In genomic region chr10:58857251-58857650, GRCh38 we compare ENCODE assay signal across 18 cellular contexts.
A peak's percentile ranks its signal among the peaks of the same experiment; 100 is the strongest.
DNase-seq lines count a peak whose midpoint lies in the region; ATAC-seq and TF ChIP-seq lines count a peak whose summit lies in the region.
"Had no signal": no experiment of that assay in that cellular context is flagged by ENCODE, and none has a peak within 500 bp of the region (broad histone marks: within the 10 kb centered on the region; RNA-seq: fewer than 3 reads in every experiment).

No MANE protein-coding gene starts in this region.

- 71% methylated on average over 2 of the region's 2 CpGs for WGBS in esophagus muscularis mucosa
- 39 to 60% (median 39%) methylated on average over 2 of the region's 2 CpGs for WGBS in psoas muscle, 3 donors

- BruUV-seq in Caco-2 (replicated peaks; lab: Mats Ljungman, UMichigan): no TSS peak
- no TSS peak for BruUV-seq in Panc1 (replicated peaks; lab: Mats Ljungman, UMichigan)

- H3K4me3 Mint-ChIP-seq in Caco-2 (ENCODE audit: unreplicated experiment): no peak overlapping the region
- H3K4me3 Mint-ChIP-seq in activated CD8-positive, alpha-beta T cell treated with anti-CD3 and anti-CD28 coated beads, Interleukin-2, amount 10 ng/mL, durations not matched to agents 7 days and 5 days: no peak overlapping the region
- H3K4me3 Mint-ChIP-seq in activated naive CD4-positive, alpha-beta T cell treated with anti-CD3 and anti-CD28 coated beads for 36 hours: no peak overlapping the region
- H3K4me3 Mint-ChIP-seq: stimulated activated naive CD8-positive, alpha-beta T cell treated with anti-CD3 and anti-CD28 coated beads, Interleukin-15, amount 100 ng/mL, for 72 hours had no signal

- no peak for TF ChIP-seq POLR2A in esophagus muscularis mucosa (IDR thresholded peaks at IDR 0.05; ENCODE audit: low read depth)

- H3K4me3 ChIP-seq in Caco-2 (ENCODE audit: low read depth, low read length): no peak overlapping the region
- H3K4me3 ChIP-seq in Panc1 (ENCODE audit: low read depth in 2 of 2, low read length in 2 of 2): no peak overlapping the region
- H3K4me3 ChIP-seq in esophagus muscularis mucosa: no peak overlapping the region
- H3K4me3 ChIP-seq in psoas muscle: no peak overlapping the region
- H3K4me3 ChIP-seq: colonic mucosa, GM12878, uterus had no signal

- H3K9me3 ChIP-seq in Caco-2 (no peaks in the 10 kb centered on the region), Panc1 (ENCODE audit: control insufficient read depth, insufficient read depth, low read depth, low read length) (peaks cover 4% of the 10 kb centered on the region; the same call in 1 of the 2 replicates), esophagus muscularis mucosa (peaks cover 0 to 6% (median 3%) of the 10 kb centered on the region in 4 donors), psoas muscle (peaks cover 9% of the 10 kb centered on the region)
- H3K9me3 ChIP-seq: colonic mucosa, neutrophil, uterus had no signal

- H3K36me3 ChIP-seq in Caco-2 (ENCODE audit: control insufficient read depth, insufficient read depth, low read length): no peaks in the 10 kb centered on the region
- H3K36me3 ChIP-seq in Panc1 (ENCODE audit: control insufficient read depth, insufficient read depth, low read length): no peaks in the 10 kb centered on the region
- no peaks in the 10 kb centered on the region for H3K36me3 ChIP-seq in esophagus muscularis mucosa
- no peaks in the 10 kb centered on the region for H3K36me3 ChIP-seq in psoas muscle (ENCODE audit: insufficient read depth in 1 of 2, low read depth in 1 of 2)
- H3K36me3 ChIP-seq: colonic mucosa, neutrophil, uterus had no signal

- peaks cover 12% of the 10 kb centered on the region for H3K4me1 Mint-ChIP-seq in Caco-2 (ENCODE audit: low read depth, unreplicated experiment)
- H3K4me1 Mint-ChIP-seq in activated CD8-positive, alpha-beta T cell treated with anti-CD3 and anti-CD28 coated beads, Interleukin-2, amount 10 ng/mL, durations not matched to agents 7 days and 5 days (ENCODE audit: low read depth): no peaks in the 10 kb centered on the region
- no peaks in the 10 kb centered on the region for H3K4me1 Mint-ChIP-seq in activated naive CD4-positive, alpha-beta T cell treated with anti-CD3 and anti-CD28 coated beads for 36 hours (ENCODE audit: low read depth)
- H3K4me1 Mint-ChIP-seq: stimulated activated naive CD8-positive, alpha-beta T cell treated with anti-CD3 and anti-CD28 coated beads, Interleukin-15, amount 100 ng/mL, for 72 hours had no signal

- in situ Hi-C loops in Panc1 (cut with HindIII; ENCODE audit: low pct_unique_long_range_greater_than_20kb, low sequenced_read_pairs): no loop called here

- peaks cover 21% of the 10 kb centered on the region for H3K4me1 ChIP-seq in Caco-2
- H3K4me1 ChIP-seq in Panc1 (ENCODE audit: control insufficient read depth, insufficient read depth, low read length): peaks cover 9% of the 10 kb centered on the region
- H3K4me1 ChIP-seq in esophagus muscularis mucosa: peaks cover 0 to 12% (median 6%) of the 10 kb centered on the region in 4 donors
- peaks cover 17% of the 10 kb centered on the region for H3K4me1 ChIP-seq in psoas muscle
- H3K4me1 ChIP-seq: colonic mucosa, uterus had no signal

- H3K36me3 Mint-ChIP-seq in Caco-2 (ENCODE audit: insufficient read depth, unreplicated experiment): no peaks in the 10 kb centered on the region
- H3K36me3 Mint-ChIP-seq in activated CD8-positive, alpha-beta T cell treated with anti-CD3 and anti-CD28 coated beads, Interleukin-2, amount 10 ng/mL, durations not matched to agents 7 days and 5 days (ENCODE audit: low read depth): no peaks in the 10 kb centered on the region
- H3K36me3 Mint-ChIP-seq in activated naive CD4-positive, alpha-beta T cell treated with anti-CD3 and anti-CD28 coated beads for 36 hours (ENCODE audit: low read depth): no peaks in the 10 kb centered on the region

- DNase-seq in Caco-2 (no peak), Panc1 (ENCODE audit: low read depth, low spot score) (no peak), esophagus muscularis mucosa (ENCODE audit: extremely low spot score) (peak; percentile 57), psoas muscle (no peak), HuH-7.5 (ENCODE audit: low spot score) (no peak)
- DNase-seq in activated CD8-positive, alpha-beta T cell treated with anti-CD3 and anti-CD28 coated beads, Interleukin-2, amount 10 ng/mL, durations not matched to agents 7 days and 5 days: no peak
- no peak for DNase-seq in activated naive CD4-positive, alpha-beta T cell treated with anti-CD3 and anti-CD28 coated beads for 36 hours
- DNase-seq: activated gamma-delta T cell treated with Interleukin-2 at 50 U/mL for 16 hours; AML-193; colonic mucosa; left colon; NCI-H1417 treated with DMSO at 0.1 percent for 48 hours; NCI-H2227 treated with DMSO at 0.1 percent for 48 hours; stimulated activated naive CD8-positive, alpha-beta T cell treated with anti-CD3 and anti-CD28 coated beads, Interleukin-15, amount 100 ng/mL, for 72 hours; uterus had no signal

- ATAC-seq in Panc1 (peak; percentile 50), psoas muscle (no peak), GM21825 (IDR thresholded peaks at IDR 0.05; ENCODE audit: unreplicated experiment) (no peak)
- ATAC-seq in activated CD8-positive, alpha-beta T cell treated with anti-CD3 and anti-CD28 coated beads, Interleukin-2, amount 10 ng/mL, durations not matched to agents 7 days and 5 days: no peak
- ATAC-seq: GM12878; left colon; stimulated activated naive CD8-positive, alpha-beta T cell treated with anti-CD3 and anti-CD28 coated beads, Interleukin-15, amount 100 ng/mL, for 72 hours had no signal

- H3K27ac Mint-ChIP-seq in Caco-2 (ENCODE audit: unreplicated experiment): peak overlapping the region; percentile 82
- H3K27ac Mint-ChIP-seq in activated CD8-positive, alpha-beta T cell treated with anti-CD3 and anti-CD28 coated beads, Interleukin-2, amount 10 ng/mL, durations not matched to agents 7 days and 5 days: no peak overlapping the region
- H3K27ac Mint-ChIP-seq in activated naive CD4-positive, alpha-beta T cell treated with anti-CD3 and anti-CD28 coated beads for 36 hours: no peak overlapping the region
- H3K27ac Mint-ChIP-seq: stimulated activated naive CD8-positive, alpha-beta T cell treated with anti-CD3 and anti-CD28 coated beads, Interleukin-15, amount 100 ng/mL, for 72 hours had no signal

- H3K27me3 ChIP-seq in Caco-2 (replicated peaks; ENCODE audit: control insufficient read depth, insufficient read depth, low read length): no peaks in the 10 kb centered on the region
- H3K27me3 ChIP-seq in Panc1 (ENCODE audit: control insufficient read depth, insufficient read depth, low read length): no peaks in the 10 kb centered on the region
- no peaks in the 10 kb centered on the region for H3K27me3 ChIP-seq in esophagus muscularis mucosa
- no peaks in the 10 kb centered on the region for H3K27me3 ChIP-seq in psoas muscle (ENCODE audit: insufficient read depth in 3 of 3, low read length in 2 of 3)
- H3K27me3 ChIP-seq: colonic mucosa, neutrophil, uterus had no signal

- no peaks in the 10 kb centered on the region for H3K27me3 Mint-ChIP-seq in Caco-2 (ENCODE audit: insufficient read depth, unreplicated experiment)
- no peaks in the 10 kb centered on the region for H3K27me3 Mint-ChIP-seq in activated CD8-positive, alpha-beta T cell treated with anti-CD3 and anti-CD28 coated beads, Interleukin-2, amount 10 ng/mL, durations not matched to agents 7 days and 5 days (ENCODE audit: low read depth)
- no peaks in the 10 kb centered on the region for H3K27me3 Mint-ChIP-seq in activated naive CD4-positive, alpha-beta T cell treated with anti-CD3 and anti-CD28 coated beads for 36 hours (ENCODE audit: low read depth)
- H3K27me3 Mint-ChIP-seq: stimulated activated naive CD8-positive, alpha-beta T cell treated with anti-CD3 and anti-CD28 coated beads, Interleukin-15, amount 100 ng/mL, for 72 hours had no signal

- TF ChIP-seq EP300 in esophagus muscularis mucosa (IDR thresholded peaks at IDR 0.05): no peak

- peaks cover 19% of the 10 kb centered on the region for H3K9me3 Mint-ChIP-seq in Caco-2 (ENCODE audit: unreplicated experiment)
- peaks cover 6% of the 10 kb centered on the region for H3K9me3 Mint-ChIP-seq in activated CD8-positive, alpha-beta T cell treated with anti-CD3 and anti-CD28 coated beads, Interleukin-2, amount 10 ng/mL, durations not matched to agents 7 days and 5 days (ENCODE audit: insufficient read depth)
- peaks cover 8% of the 10 kb centered on the region for H3K9me3 Mint-ChIP-seq in activated naive CD4-positive, alpha-beta T cell treated with anti-CD3 and anti-CD28 coated beads for 36 hours

- TF ChIP-seq CTCF in Caco-2 (IDR thresholded peaks at IDR 0.05; ENCODE audit: insufficient read depth in 1 of 2, low read depth in 1 of 2, low read length in 1 of 2, severe bottlenecking in 1 of 2, unreplicated experiment in 1 of 2) (no peak), Panc1 (IDR thresholded peaks at IDR 0.05) (no peak), esophagus muscularis mucosa (IDR thresholded peaks at IDR 0.05) (no peak), psoas muscle (IDR thresholded peaks at IDR 0.05) (no peak)

- intact Hi-C loops in Caco-2 (cut with micrococcal nuclease; ENCODE audit: unreplicated experiment) (no loop called here), Panc1 (cut with micrococcal nuclease; ENCODE audit: unreplicated experiment) (no loop called here), esophagus muscularis mucosa (cut with DNase I) (no loop called here), psoas muscle (cut with DNase I) (no loop called here)
- intact Hi-C loops in activated naive CD4-positive, alpha-beta T cell treated with anti-CD3 and anti-CD28 coated beads for 36 hours (cut with micrococcal nuclease): no loop called here

- POLR2A ChIA-PET in Caco-2 (lab: Charles Lee) (no interaction called here), Panc1 (lab: Charles Lee) (no interaction called here)
- POLR2A ChIA-PET in activated CD8-positive, alpha-beta T cell treated with anti-CD3 and anti-CD28 coated beads, Interleukin-2, amount 10 ng/mL, durations not matched to agents 7 days and 5 days (lab: Charles Lee): no interaction called here

- CTCF ChIA-PET in Caco-2 (lab: Charles Lee) (no interaction called here), Panc1 (lab: Charles Lee) (no interaction called here)
- CTCF ChIA-PET in activated CD8-positive, alpha-beta T cell treated with anti-CD3 and anti-CD28 coated beads, Interleukin-2, amount 10 ng/mL, durations not matched to agents 7 days and 5 days (lab: Charles Lee): no interaction called here
- CTCF ChIA-PET in activated naive CD4-positive, alpha-beta T cell treated with anti-CD3 and anti-CD28 coated beads for 36 hours (lab: Charles Lee): no interaction called here

- H3K27ac ChIP-seq in Panc1 (ENCODE audit: low read length) (peak overlapping the region; percentile 67), esophagus muscularis mucosa (replicated peaks in 1 of 4) (peak overlapping the region in 2 of 4 donors; percentile 11 to 38), psoas muscle (peak overlapping the region; percentile 70)
- H3K27ac ChIP-seq: colonic mucosa, neutrophil, uterus had no signal
